ENCODE assay signal across 7 cellular contexts in the genomic region with DNA sequence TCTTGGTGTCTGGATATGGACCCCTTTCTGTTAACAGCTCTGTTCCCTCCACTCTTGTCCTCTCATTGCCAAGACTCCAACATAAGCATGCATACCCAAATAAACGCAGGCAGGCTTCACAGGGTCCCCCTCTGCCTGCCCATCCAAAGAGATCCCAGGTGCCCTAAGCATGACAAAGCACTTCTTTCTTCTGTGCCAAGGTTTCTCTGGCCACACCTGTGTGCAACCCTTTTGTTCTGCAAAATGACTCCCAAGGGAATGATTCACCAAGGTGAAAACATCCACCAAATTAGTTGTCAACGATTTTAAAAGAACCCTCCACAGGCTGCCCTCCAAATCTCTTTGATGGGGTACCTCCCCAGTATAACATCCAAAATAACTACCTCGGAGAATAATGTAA. TPM values are rescaled to one million over a fixed set of nuclear protein-coding genes. Genes with fewer than 3 reads are reported as not detected.
A peak's percentile ranks its signal among the peaks of the same experiment; 100 is the strongest.
DNase-seq lines count a peak whose midpoint lies in the region; ATAC-seq and TF ChIP-seq lines count a peak whose summit lies in the region.
"Not testable (repeated sequence)": the region's sequence is repeated elsewhere in the genome, so short reads cannot be mapped to it uniquely, and the experiment has no call there.

No MANE protein-coding gene starts in this region.

- not testable (repeated sequence) for H3K27me3 ChIP-seq in RWPE2 (ENCODE audit: insufficient read depth, poor library complexity, severe bottlenecking); endodermal cell (ENCODE audit: control insufficient read depth, insufficient read depth, low read length, poor library complexity, severe bottlenecking); naive thymus-derived CD4-positive, alpha-beta T cell (ENCODE audit: control insufficient read depth in 2 of 2, insufficient read depth in 2 of 2, low read length in 2 of 2)

- not testable (repeated sequence) for H3K4me3 ChIP-seq in RWPE2 (ENCODE audit: severe bottlenecking); endodermal cell (ENCODE audit: low read length); naive thymus-derived CD4-positive, alpha-beta T cell (ENCODE audit: low read length)

- CTCF ChIA-PET in Calu3 (lab: Charles Lee); activated CD4-positive, alpha-beta memory T cell treated with anti-CD3 and anti-CD28 coated beads, Interleukin-2, amount 10 ng/mL, durations not matched to agents 7 days and 5 days (lab: Charles Lee); naive thymus-derived CD4-positive, alpha-beta T cell (lab: Charles Lee): not testable (repeated sequence)

- not testable (repeated sequence) for DNase-seq in Calu3; RWPE2 (ENCODE audit: low spot score); activated CD4-positive, alpha-beta memory T cell treated with anti-CD3 and anti-CD28 coated beads, Interleukin-2, amount 10 ng/mL, durations not matched to agents 7 days and 5 days; naive thymus-derived CD4-positive, alpha-beta T cell
- peak; percentile 23 for DNase-seq in NCI-H1436 (lab: John Stamatoyannopoulos, UW)
- peak; percentile 64 for DNase-seq in endodermal cell

- not testable (repeated sequence) for H3K9me3 ChIP-seq in RWPE2 (ENCODE audit: severe bottlenecking); endodermal cell (ENCODE audit: control insufficient read depth, low read length); naive thymus-derived CD4-positive, alpha-beta T cell (ENCODE audit: control insufficient read depth in 2 of 3, low read length in 3 of 3)

- ATAC-seq in RWPE2 (ENCODE audit: low read depth), result peak; percentile 68
- not testable (repeated sequence) for ATAC-seq in naive thymus-derived CD4-positive, alpha-beta T cell

- H3K4me1 Mint-ChIP-seq in Calu3 (ENCODE audit: low read depth, unreplicated experiment) (peaks cover 35% of the 10 kb centered on the region), endodermal cell (peaks cover 27% of the 10 kb centered on the region)
- peaks cover 78% of the 10 kb centered on the region for H3K4me1 Mint-ChIP-seq in activated CD4-positive, alpha-beta memory T cell treated with anti-CD3 and anti-CD28 coated beads, Interleukin-2, amount 10 ng/mL, durations not matched to agents 7 days and 5 days
- peaks cover 50% of the 10 kb centered on the region for H3K4me1 Mint-ChIP-seq in activated naive CD8-positive, alpha-beta T cell (ENCODE audit: low read depth)
- H3K4me1 Mint-ChIP-seq in naive thymus-derived CD4-positive, alpha-beta T cell, result peaks cover 17 to 87% (median 60%) of the 10 kb centered on the region in 7 donors

- not testable (repeated sequence) for H3K4me1 ChIP-seq in RWPE2 (ENCODE audit: insufficient read depth, poor library complexity, severe bottlenecking); endodermal cell (ENCODE audit: control insufficient read depth, insufficient read depth, low read length)
- H3K4me1 ChIP-seq in naive thymus-derived CD4-positive, alpha-beta T cell (ENCODE audit: control insufficient read depth in 2 of 2, insufficient read depth in 2 of 2, low read length in 2 of 2), result peaks cover 9 to 26% of the 10 kb centered on the region in 2 donors

- H3K27me3 Mint-ChIP-seq in Calu3 (ENCODE audit: unreplicated experiment); activated CD4-positive, alpha-beta memory T cell treated with anti-CD3 and anti-CD28 coated beads, Interleukin-2, amount 10 ng/mL, durations not matched to agents 7 days and 5 days; activated naive CD8-positive, alpha-beta T cell; endodermal cell (ENCODE audit: insufficient read depth); naive thymus-derived CD4-positive, alpha-beta T cell: not testable (repeated sequence)

- H3K36me3 ChIP-seq in RWPE2 (ENCODE audit: low read depth); endodermal cell (ENCODE audit: control insufficient read depth, insufficient read depth, low read length); naive thymus-derived CD4-positive, alpha-beta T cell (ENCODE audit: control insufficient read depth in 2 of 3, insufficient read depth in 3 of 3, low read length in 3 of 3): not testable (repeated sequence)

- TF ChIP-seq CTCF in Calu3 (IDR thresholded peaks at IDR 0.05; ENCODE audit: unreplicated experiment); RWPE2 (IDR thresholded peaks at IDR 0.05; ENCODE audit: poor library complexity, severe bottlenecking); endodermal cell (conservative IDR thresholded peaks at IDR 0.05): not testable (repeated sequence)

- not testable (repeated sequence) for H3K9me3 Mint-ChIP-seq in Calu3 (ENCODE audit: low read depth, unreplicated experiment); activated CD4-positive, alpha-beta memory T cell treated with anti-CD3 and anti-CD28 coated beads, Interleukin-2, amount 10 ng/mL, durations not matched to agents 7 days and 5 days; activated naive CD8-positive, alpha-beta T cell (ENCODE audit: low read depth); endodermal cell; naive thymus-derived CD4-positive, alpha-beta T cell

- not testable (repeated sequence) for H3K27ac ChIP-seq in RWPE2 (ENCODE audit: poor library complexity, severe bottlenecking); endodermal cell (ENCODE audit: low read depth, low read length); naive thymus-derived CD4-positive, alpha-beta T cell (ENCODE audit: low read depth, low read length)

- POLR2A ChIA-PET in activated CD4-positive, alpha-beta memory T cell treated with anti-CD3 and anti-CD28 coated beads, Interleukin-2, amount 10 ng/mL, durations not matched to agents 7 days and 5 days (lab: Charles Lee); naive thymus-derived CD4-positive, alpha-beta T cell (lab: Charles Lee): not testable (repeated sequence)

- H3K4me3 Mint-ChIP-seq in Calu3 (ENCODE audit: low read depth, unreplicated experiment); activated naive CD8-positive, alpha-beta T cell; endodermal cell: not testable (repeated sequence)
- H3K4me3 Mint-ChIP-seq in activated CD4-positive, alpha-beta memory T cell treated with anti-CD3 and anti-CD28 coated beads, Interleukin-2, amount 10 ng/mL, durations not matched to agents 7 days and 5 days, result peak overlapping the region; percentile 32
- peak overlapping the region in 8 of 10 donors; percentile 14 to 92 (median 36) for H3K4me3 Mint-ChIP-seq in naive thymus-derived CD4-positive, alpha-beta T cell

- intact Hi-C loops in Calu3 (cut with micrococcal nuclease; ENCODE audit: unreplicated experiment), result not testable (repeated sequence)
- intact Hi-C loops in naive thymus-derived CD4-positive, alpha-beta T cell (cut with micrococcal nuclease), result loop anchor here in 1 of 2 donors (5.0 kb wide), 1 partner anchor 50 kb away; no protein-coding TSS in a partner anchor

- not testable (repeated sequence) for H3K9ac ChIP-seq in endodermal cell (ENCODE audit: extremely low read depth, low read length, poor library complexity, severe bottlenecking)

- H3K27ac Mint-ChIP-seq in Calu3 (ENCODE audit: unreplicated experiment), result peak overlapping the region; percentile 11
- H3K27ac Mint-ChIP-seq in activated CD4-positive, alpha-beta memory T cell treated with anti-CD3 and anti-CD28 coated beads, Interleukin-2, amount 10 ng/mL, durations not matched to agents 7 days and 5 days, result peak overlapping the region; percentile 70
- H3K27ac Mint-ChIP-seq in activated naive CD8-positive, alpha-beta T cell, result peak overlapping the region; percentile 75
- H3K27ac Mint-ChIP-seq in endodermal cell, result peak overlapping the region; percentile 14
- H3K27ac Mint-ChIP-seq in naive thymus-derived CD4-positive, alpha-beta T cell, result peak overlapping the region; percentile 49 to 97 (median 92)

- H3K36me3 Mint-ChIP-seq in Calu3 (ENCODE audit: insufficient read depth, unreplicated experiment); activated naive CD8-positive, alpha-beta T cell: not testable (repeated sequence)
- H3K36me3 Mint-ChIP-seq in activated CD4-positive, alpha-beta memory T cell treated with anti-CD3 and anti-CD28 coated beads, Interleukin-2, amount 10 ng/mL, durations not matched to agents 7 days and 5 days (ENCODE audit: low read depth), result peaks cover 70% of the 10 kb centered on the region
- peaks cover 37% of the 10 kb centered on the region for H3K36me3 Mint-ChIP-seq in endodermal cell (ENCODE audit: low read depth)
- H3K36me3 Mint-ChIP-seq in naive thymus-derived CD4-positive, alpha-beta T cell, result peaks cover 0 to 40% (median 4%) of the 10 kb centered on the region in 5 donors

- WGBS in endodermal cell (ENCODE audit: insufficient coverage in 1 of 2, insufficient read length in 1 of 2), 2 experiments, result 42% methylated on average over 2 of the region's 3 CpGs; no CpG with 5 or more reads in 1 of the 2 experiments

- not testable (repeated sequence) for BruUV-seq in Calu3 (replicated peaks; lab: Mats Ljungman, UMichigan)

RNA-seq across cellular contexts. Expression of gene PRKX, which starts 11.4 kb away (rescaled TPM):
- total RNA-seq in Calu3 (2022) (23.7 and 25.7 TPM in 2 replicates), endodermal cell (10 to 100 TPM; 24.7 to 73.7 TPM)
- total RNA-seq in activated CD4-positive, alpha-beta memory T cell treated with anti-CD3 and anti-CD28 coated beads, Interleukin-2, amount 10 ng/mL, durations not matched to agents 7 days and 5 days, result 100 to 1,000 TPM; 141 to 145 TPM
- polyA plus RNA-seq in endodermal cell (2013, experiment 1 of 2), result 27.5 TPM
- polyA plus RNA-seq in endodermal cell (2013, experiment 2 of 2), result 24.8 TPM
- total RNA-seq in naive thymus-derived CD4-positive, alpha-beta T cell, result 100 to 1,000 TPM in 1 of 5 experiments, 10 to 100 TPM in 4; 43.9 to 118 (median 55.2) TPM
- 10 to 100 TPM; 40.5 to 56.9 TPM for polyA plus RNA-seq in naive thymus-derived CD4-positive, alpha-beta T cell

Comparison
In these comparisons a context has a peak if more than half of its experiments do, and no peak if none do; other contexts are left out.
1. H3K27ac Mint-ChIP-seq: peak in every context shown above with its lines; median percentile 92 in naive thymus-derived CD4-positive, alpha-beta T cell; 75 in activated naive CD8-positive, alpha-beta T cell; 70 in activated CD4-positive, alpha-beta memory T cell treated with anti-CD3 and anti-CD28 coated beads, Interleukin-2, amount 10 ng/mL, durations not matched to agents 7 days and 5 days; 14 in endodermal cell; 11 in Calu3.